In the genomic region with DNA sequence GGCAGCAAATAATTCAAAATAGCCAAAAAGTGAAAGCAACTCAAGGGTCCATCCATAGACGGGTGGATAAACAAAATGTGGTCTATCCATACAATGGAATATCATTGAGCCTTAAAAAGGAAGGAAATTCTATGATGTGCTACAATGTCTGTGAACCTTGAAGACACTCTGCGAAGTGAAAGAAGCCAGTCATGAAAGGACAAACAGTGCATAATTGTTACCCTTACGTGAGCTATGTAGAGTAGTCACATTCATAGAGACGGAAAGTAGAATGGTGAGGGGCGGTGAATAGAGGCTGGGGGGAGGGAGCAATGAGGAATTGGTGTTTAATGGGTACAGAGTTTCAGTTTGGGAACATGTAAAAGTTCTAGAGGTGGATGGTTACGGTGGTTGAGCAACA, we compare ENCODE assay signal across 20 cellular contexts. TPM values are rescaled to one million over a fixed set of nuclear protein-coding genes. Genes with fewer than 3 reads are reported as not detected.
DNase-seq lines count a peak whose midpoint lies in the region; ATAC-seq and TF ChIP-seq lines count a peak whose summit lies in the region.
"Had no signal": no experiment of that assay in that cellular context is flagged by ENCODE, and none has a peak within 500 bp of the region (broad histone marks: within the 10 kb centered on the region; RNA-seq: fewer than 3 reads in every experiment).

No MANE protein-coding gene starts in this region.

- H3K4me1 ChIP-seq in BLaER1 (peaks cover 100% of the 10 kb centered on the region), GM23338 (ENCODE audit: insufficient read depth) (peaks cover 87% of the 10 kb centered on the region)
- peaks cover 0 to 55% of the 10 kb centered on the region in 2 donors for H3K4me1 ChIP-seq in naive thymus-derived CD4-positive, alpha-beta T cell (ENCODE audit: control insufficient read depth in 2 of 2, insufficient read depth in 2 of 2, low read length in 2 of 2)

- H3K9me3 ChIP-seq in BLaER1, result 0 out of 2 replicates have a peak, but pooled peaks cover 3% of the 10 kb centered on the region
- H3K9me3 ChIP-seq in naive thymus-derived CD4-positive, alpha-beta T cell (ENCODE audit: control insufficient read depth in 2 of 3, low read length in 3 of 3), result no peaks in the 10 kb centered on the region
- H3K9me3 ChIP-seq: A549, SJSA1 had no signal

- no peaks in the 10 kb centered on the region for H3K9me3 Mint-ChIP-seq in GM23338
- no peaks in the 10 kb centered on the region for H3K9me3 Mint-ChIP-seq in activated T-helper 1 cell treated with anti-CD3 and anti-CD28 coated beads, Interleukin-12 subunit alpha, Interleukin-12 subunit beta, Interleukin-2, Interleukin-4 antibody, amounts not matched to agents 30 ng/mL and 10 ng/mL and 1 ng/mL, durations not matched to agents 14 hours and 24 hours and 36 hours
- H3K9me3 Mint-ChIP-seq in naive thymus-derived CD4-positive, alpha-beta T cell, result peaks cover 0 to 1% (median 0%) of the 10 kb centered on the region in 11 donors

- no peak overlapping the region for H2AFZ ChIP-seq in GM23338

- peaks cover 14% of the 10 kb centered on the region for H3K27me3 Mint-ChIP-seq in GM23338 (ENCODE audit: insufficient read depth, low read depth, poor library complexity)
- no peaks in the 10 kb centered on the region for H3K27me3 Mint-ChIP-seq in activated T-helper 1 cell treated with anti-CD3 and anti-CD28 coated beads, Interleukin-12 subunit alpha, Interleukin-12 subunit beta, Interleukin-2, Interleukin-4 antibody, amounts not matched to agents 30 ng/mL and 10 ng/mL and 1 ng/mL, durations not matched to agents 14 hours and 24 hours and 36 hours (ENCODE audit: insufficient read depth)
- H3K27me3 Mint-ChIP-seq in naive thymus-derived CD4-positive, alpha-beta T cell, result no peaks in the 10 kb centered on the region

- H3K36me3 Mint-ChIP-seq in GM23338 (ENCODE audit: low read depth), result no peaks in the 10 kb centered on the region; the same call in 2 of the 3 replicates
- no peaks in the 10 kb centered on the region for H3K36me3 Mint-ChIP-seq in activated T-helper 1 cell treated with anti-CD3 and anti-CD28 coated beads, Interleukin-12 subunit alpha, Interleukin-12 subunit beta, Interleukin-2, Interleukin-4 antibody, amounts not matched to agents 30 ng/mL and 10 ng/mL and 1 ng/mL, durations not matched to agents 14 hours and 24 hours and 36 hours (ENCODE audit: low read depth)
- H3K36me3 Mint-ChIP-seq in naive thymus-derived CD4-positive, alpha-beta T cell, result peaks cover 0 to 12% (median 0%) of the 10 kb centered on the region in 5 donors

- CTCF ChIA-PET in naive thymus-derived CD4-positive, alpha-beta T cell (lab: Charles Lee), result no interaction called here

- H3K27me3 ChIP-seq in BLaER1 (no peaks in the 10 kb centered on the region), GM23338 (ENCODE audit: insufficient read depth) (no peaks in the 10 kb centered on the region)
- no peaks in the 10 kb centered on the region for H3K27me3 ChIP-seq in naive thymus-derived CD4-positive, alpha-beta T cell (ENCODE audit: control insufficient read depth in 2 of 2, insufficient read depth in 2 of 2, low read length in 2 of 2)
- H3K27me3 ChIP-seq: SJSA1 had no signal

- no peak overlapping the region for H3K27ac ChIP-seq in BLaER1
- H3K27ac ChIP-seq in GM23338 (ENCODE audit: low read depth), result 0 out of 2 replicates have a peak overlapping the region, but pooled peaks have one; percentile 51
- no peak overlapping the region for H3K27ac ChIP-seq in naive thymus-derived CD4-positive, alpha-beta T cell (ENCODE audit: low read depth, low read length)
- H3K27ac ChIP-seq: A549, KMS-11, SJSA1 had no signal

- H3K27ac Mint-ChIP-seq in GM23338, result peak overlapping the region; percentile 36
- peak overlapping the region; percentile 1 for H3K27ac Mint-ChIP-seq in activated T-helper 1 cell treated with anti-CD3 and anti-CD28 coated beads, Interleukin-12 subunit alpha, Interleukin-12 subunit beta, Interleukin-2, Interleukin-4 antibody, amounts not matched to agents 30 ng/mL and 10 ng/mL and 1 ng/mL, durations not matched to agents 14 hours and 24 hours and 36 hours
- H3K27ac Mint-ChIP-seq in naive thymus-derived CD4-positive, alpha-beta T cell, result peak overlapping the region in 2 of 9 donors; percentile 7 to 51
- H3K27ac Mint-ChIP-seq: CD14-positive monocyte had no signal

- peak overlapping the region; percentile 48; the same call in 1 of the 2 replicates for H3K4me2 ChIP-seq in BLaER1
- no peak overlapping the region for H3K4me2 ChIP-seq in GM23338
- H3K4me2 ChIP-seq: A549, KMS-11 had no signal

- no peak overlapping the region for H3K9ac ChIP-seq in BLaER1
- H3K9ac ChIP-seq: KMS-11 had no signal

- H3K4me3 Mint-ChIP-seq in GM23338, result peak overlapping the region; percentile 5; the same call in 1 of the 3 replicates
- H3K4me3 Mint-ChIP-seq in activated T-helper 1 cell treated with anti-CD3 and anti-CD28 coated beads, Interleukin-12 subunit alpha, Interleukin-12 subunit beta, Interleukin-2, Interleukin-4 antibody, amounts not matched to agents 30 ng/mL and 10 ng/mL and 1 ng/mL, durations not matched to agents 14 hours and 24 hours and 36 hours, result no peak overlapping the region
- H3K4me3 Mint-ChIP-seq in naive thymus-derived CD4-positive, alpha-beta T cell, result peak overlapping the region in 7 of 10 donors; percentile 1 to 68 (median 40)
- H3K4me3 Mint-ChIP-seq: CD14-positive monocyte had no signal

- TF ChIP-seq CTCF in GM23338 (conservative IDR thresholded peaks at IDR 0.05; ENCODE audit: low read depth in 2 of 2), result no peak

- no peaks in the 10 kb centered on the region for H3K9me2 ChIP-seq in GM23338 (ENCODE audit: insufficient read depth)

- intact Hi-C loops in activated T-helper 1 cell treated with anti-CD3 and anti-CD28 coated beads, Interleukin-12 subunit alpha, Interleukin-12 subunit beta, Interleukin-2, Interleukin-4 antibody, amounts not matched to agents 30 ng/mL and 10 ng/mL and 1 ng/mL, durations not matched to agents 14 hours and 24 hours and 36 hours (cut with micrococcal nuclease), result no loop called here
- intact Hi-C loops in naive thymus-derived CD4-positive, alpha-beta T cell (cut with micrococcal nuclease), result no loop called here

- H3F3A ChIP-seq in GM23338 (replicated peaks; ENCODE audit: low read depth), result 0 out of 2 replicates have a peak, but pooled peaks cover 5% of the 10 kb centered on the region

- peaks cover 100% of the 10 kb centered on the region for H4K20me1 ChIP-seq in BLaER1
- H4K20me1 ChIP-seq in GM23338 (replicated peaks; ENCODE audit: insufficient read depth), result peaks cover 36% of the 10 kb centered on the region

- peaks cover 93% of the 10 kb centered on the region for H3K4me1 Mint-ChIP-seq in GM23338
- peaks cover 45% of the 10 kb centered on the region for H3K4me1 Mint-ChIP-seq in activated T-helper 1 cell treated with anti-CD3 and anti-CD28 coated beads, Interleukin-12 subunit alpha, Interleukin-12 subunit beta, Interleukin-2, Interleukin-4 antibody, amounts not matched to agents 30 ng/mL and 10 ng/mL and 1 ng/mL, durations not matched to agents 14 hours and 24 hours and 36 hours (ENCODE audit: low read depth)
- peaks cover 55 to 92% (median 88%) of the 10 kb centered on the region in 7 donors for H3K4me1 Mint-ChIP-seq in naive thymus-derived CD4-positive, alpha-beta T cell

- POLR2A ChIA-PET in naive thymus-derived CD4-positive, alpha-beta T cell (lab: Charles Lee), result interaction anchor here (0.5 to 0.9 kb wide), 3 partner anchors 10 to 76 kb away, joined by 3 read pairs; partner anchors contain the start of gene IGF1R

- H3K4me3 ChIP-seq in BLaER1, result no peak overlapping the region
- no peak overlapping the region for H3K4me3 ChIP-seq in GM23338
- no peak overlapping the region for H3K4me3 ChIP-seq in naive thymus-derived CD4-positive, alpha-beta T cell (ENCODE audit: low read length)
- H3K4me3 ChIP-seq: A549, SJSA1 had no signal

- peaks cover 91% of the 10 kb centered on the region for H3K79me2 ChIP-seq in GM23338 (replicated peaks; ENCODE audit: insufficient read depth)

- peaks cover 70% of the 10 kb centered on the region for H3K36me3 ChIP-seq in BLaER1
- H3K36me3 ChIP-seq in GM23338 (ENCODE audit: insufficient read depth), result no peaks in the 10 kb centered on the region
- no peaks in the 10 kb centered on the region for H3K36me3 ChIP-seq in naive thymus-derived CD4-positive, alpha-beta T cell (ENCODE audit: control insufficient read depth in 2 of 3, insufficient read depth in 3 of 3, low read length in 3 of 3)

- ATAC-seq in GM23338 (no peak), GM21515 (IDR thresholded peaks at IDR 0.05; ENCODE audit: unreplicated experiment) (no peak), HG03432 (IDR thresholded peaks at IDR 0.05; ENCODE audit: unreplicated experiment) (no peak), HG02763 (IDR thresholded peaks at IDR 0.05; ENCODE audit: unreplicated experiment) (no peak), HG03280 (IDR thresholded peaks at IDR 0.05; ENCODE audit: unreplicated experiment) (no peak)
- ATAC-seq in naive thymus-derived CD4-positive, alpha-beta T cell, result no peak
- ATAC-seq: A549, HepG2, PC-3 had no signal

- no peak for DNase-seq in GM23338 (ENCODE audit: low spot score)
- no peak for DNase-seq in activated T-helper 1 cell treated with anti-CD3 and anti-CD28 coated beads, Interleukin-12 subunit alpha, Interleukin-12 subunit beta, Interleukin-2, Interleukin-4 antibody, amounts not matched to agents 30 ng/mL and 10 ng/mL and 1 ng/mL, durations not matched to agents 14 hours and 24 hours and 36 hours (ENCODE audit: low spot score)
- no peak for DNase-seq in naive thymus-derived CD4-positive, alpha-beta T cell
- DNase-seq: Calu3, DMS53, NCI-H1092, NCI-H146, NCI-H2081, NCI-H774, PC-3 had no signal

TF ChIP-seq in GM23338, 12 proteins besides CTCF, POLR2A, EP300 and RAD21 (continues in another document):
- no peak for TF ChIP-seq EZH2phosphoT487 (IDR thresholded peaks at IDR 0.05; ENCODE audit: unreplicated experiment)

RNA-seq across cellular contexts. Expression of gene IGF1R, which starts 18.1 kb away (rescaled TPM):
- 92.2 and 95.6 TPM in 2 replicates for total RNA-seq in GM23338 (2014; rRNA removed; shearing (Covaris generic))
- 20.0 and 20.4 TPM in 2 replicates for polyA plus RNA-seq in GM23338 (2016; fragmentation: Nextera tagmentation; extraction: Ambion mirVana)
- total RNA-seq in activated T-helper 1 cell treated with anti-CD3 and anti-CD28 coated beads, Interleukin-12 subunit alpha, Interleukin-12 subunit beta, Interleukin-2, Interleukin-4 antibody, amounts not matched to agents 30 ng/mL and 10 ng/mL and 1 ng/mL, durations not matched to agents 14 hours and 24 hours and 36 hours, result 38.7 and 39.8 TPM in 2 replicates
- 100 to 1,000 TPM in 3 of 5 experiments, 10 to 100 TPM in 2; 37.4 to 167 (median 124) TPM for total RNA-seq in naive thymus-derived CD4-positive, alpha-beta T cell
- polyA plus RNA-seq in naive thymus-derived CD4-positive, alpha-beta T cell, result 10 to 100 TPM in 1 of 2 donors, 1 to 10 TPM in 1; 8.4 to 10.7 TPM
